In the genomic region with DNA sequence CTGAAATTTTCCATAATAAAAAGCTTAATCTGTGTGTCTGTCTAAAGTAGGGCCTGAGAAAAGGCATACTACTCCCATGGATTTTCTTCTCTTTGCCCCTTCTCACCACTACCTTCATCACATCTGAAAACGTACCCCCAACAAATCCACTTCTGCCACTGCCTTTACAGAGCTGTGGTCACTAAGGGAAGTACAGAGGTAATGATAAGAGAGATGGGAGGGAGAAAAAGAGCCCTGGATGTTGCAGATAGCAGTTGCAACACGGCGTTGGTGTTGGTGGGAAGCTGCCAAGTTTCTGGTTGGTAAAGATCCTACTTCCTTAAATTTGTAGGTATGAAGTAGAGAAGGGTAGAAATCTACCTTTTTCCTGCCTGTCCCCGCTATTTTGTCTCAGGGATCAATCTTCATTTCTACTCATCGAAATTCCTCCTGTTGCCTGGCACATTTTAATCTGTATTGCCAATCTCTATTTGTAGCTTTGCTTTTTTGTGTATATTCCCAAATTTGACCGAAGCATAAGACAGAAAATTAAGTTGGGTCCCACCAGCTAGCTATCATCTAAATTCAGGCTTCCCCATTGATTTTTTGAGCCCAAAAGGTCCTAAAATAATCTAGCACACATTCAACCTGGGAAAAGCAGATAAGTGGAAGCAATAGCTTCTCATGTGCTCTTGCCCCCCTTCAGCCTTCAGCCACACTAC, we compare ENCODE assay signal across 1 cellular context.
TF ChIP-seq lines count a peak whose summit lies in the region.

No MANE protein-coding gene starts in this region.

TF ChIP-seq in K562, 482 proteins besides CTCF, POLR2A, EP300 and RAD21 (continued from another document and continues in another):
- TF ChIP-seq TOE1 (IDR thresholded peaks at IDR 0.05; ENCODE audit: borderline replicate concordance) (peak; percentile 10; the same call in 1 of the 2 replicates), TOE1 (CRISPR knock-in tag; IDR thresholded peaks at IDR 0.05; ENCODE audit: borderline replicate concordance, low read depth) (no peak), MEF2A (IDR thresholded peaks at IDR 0.05; ENCODE audit: control insufficient read depth, low read depth, low read length) (peak; percentile 86), STAT5A (IDR thresholded peaks at IDR 0.05; ENCODE audit: borderline replicate concordance, low read length) (peak; percentile 89), ZNF212 (CRISPR knock-in tag; IDR thresholded peaks at IDR 0.05) (no peak), HCFC1 (IDR thresholded peaks at IDR 0.05; ENCODE audit: low read depth, low read length) (peak; percentile 15; the same call in 1 of the 2 replicates), MED1 (CRISPR knock-in tag; IDR thresholded peaks at IDR 0.05; ENCODE audit: borderline replicate concordance) (no peak), TBP (optimal IDR thresholded peaks at IDR 0.05; ENCODE audit: low read depth, low read length) (no peak), MTA1 (IDR thresholded peaks at IDR 0.05; ENCODE audit: borderline replicate concordance) (peak; percentile 70), HMGXB4 (CRISPR knock-in tag; IDR thresholded peaks at IDR 0.05) (no peak), MTF1 (CRISPR knock-in tag; IDR thresholded peaks at IDR 0.05; ENCODE audit: borderline replicate concordance) (no peak), CHAMP1 (IDR thresholded peaks at IDR 0.05) (peak; percentile 83; the same call in 1 of the 2 replicates), GATAD2A (IDR thresholded peaks at IDR 0.05) (peak; percentile 40; the same call in 1 of the 2 replicates), XRCC5 (IDR thresholded peaks at IDR 0.05; ENCODE audit: low read depth, low read length) (no peak), SETDB1 (IDR thresholded peaks at IDR 0.05; ENCODE audit: low read length) (no peak), NCOA4 (IDR thresholded peaks at IDR 0.05; ENCODE audit: partially characterized antibody) (no peak), SNRNP70 (optimal IDR thresholded peaks at IDR 0.05; ENCODE audit: low read depth, low read length) (no peak), ZKSCAN1 (IDR thresholded peaks at IDR 0.05; ENCODE audit: low read depth, low read length) (no peak), SFPQ (IDR thresholded peaks at IDR 0.05; ENCODE audit: low read depth, low read length) (no peak), BMI1 (IDR thresholded peaks at IDR 0.05; ENCODE audit: low read length) (no peak), OTX1 (CRISPR knock-in tag; IDR thresholded peaks at IDR 0.05) (no peak), POLR3G (IDR thresholded peaks at IDR 0.05; ENCODE audit: extremely low read depth, insufficient read length, insufficient replicate concordance) (no peak), DEAF1 (CRISPR knock-in tag; IDR thresholded peaks at IDR 0.05) (no peak; the same call in 1 of the 2 replicates), ETS1 (conservative IDR thresholded peaks at IDR 0.05; ENCODE audit: control insufficient read depth, low read depth, low read length) (no peak), ZNF75A (CRISPR knock-in tag; IDR thresholded peaks at IDR 0.05) (no peak), ZNF586 (CRISPR knock-in tag; conservative IDR thresholded peaks at IDR 0.05) (no peak)
- TF ChIP-seq, protein P1, sequence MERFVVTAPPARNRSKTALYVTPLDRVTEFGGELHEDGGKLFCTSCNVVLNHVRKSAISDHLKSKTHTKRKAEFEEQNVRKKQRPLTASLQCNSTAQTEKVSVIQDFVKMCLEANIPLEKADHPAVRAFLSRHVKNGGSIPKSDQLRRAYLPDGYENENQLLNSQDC (CRISPR knock-in tag; IDR thresholded peaks at IDR 0.05): no peak
- TF ChIP-seq, protein P2, sequence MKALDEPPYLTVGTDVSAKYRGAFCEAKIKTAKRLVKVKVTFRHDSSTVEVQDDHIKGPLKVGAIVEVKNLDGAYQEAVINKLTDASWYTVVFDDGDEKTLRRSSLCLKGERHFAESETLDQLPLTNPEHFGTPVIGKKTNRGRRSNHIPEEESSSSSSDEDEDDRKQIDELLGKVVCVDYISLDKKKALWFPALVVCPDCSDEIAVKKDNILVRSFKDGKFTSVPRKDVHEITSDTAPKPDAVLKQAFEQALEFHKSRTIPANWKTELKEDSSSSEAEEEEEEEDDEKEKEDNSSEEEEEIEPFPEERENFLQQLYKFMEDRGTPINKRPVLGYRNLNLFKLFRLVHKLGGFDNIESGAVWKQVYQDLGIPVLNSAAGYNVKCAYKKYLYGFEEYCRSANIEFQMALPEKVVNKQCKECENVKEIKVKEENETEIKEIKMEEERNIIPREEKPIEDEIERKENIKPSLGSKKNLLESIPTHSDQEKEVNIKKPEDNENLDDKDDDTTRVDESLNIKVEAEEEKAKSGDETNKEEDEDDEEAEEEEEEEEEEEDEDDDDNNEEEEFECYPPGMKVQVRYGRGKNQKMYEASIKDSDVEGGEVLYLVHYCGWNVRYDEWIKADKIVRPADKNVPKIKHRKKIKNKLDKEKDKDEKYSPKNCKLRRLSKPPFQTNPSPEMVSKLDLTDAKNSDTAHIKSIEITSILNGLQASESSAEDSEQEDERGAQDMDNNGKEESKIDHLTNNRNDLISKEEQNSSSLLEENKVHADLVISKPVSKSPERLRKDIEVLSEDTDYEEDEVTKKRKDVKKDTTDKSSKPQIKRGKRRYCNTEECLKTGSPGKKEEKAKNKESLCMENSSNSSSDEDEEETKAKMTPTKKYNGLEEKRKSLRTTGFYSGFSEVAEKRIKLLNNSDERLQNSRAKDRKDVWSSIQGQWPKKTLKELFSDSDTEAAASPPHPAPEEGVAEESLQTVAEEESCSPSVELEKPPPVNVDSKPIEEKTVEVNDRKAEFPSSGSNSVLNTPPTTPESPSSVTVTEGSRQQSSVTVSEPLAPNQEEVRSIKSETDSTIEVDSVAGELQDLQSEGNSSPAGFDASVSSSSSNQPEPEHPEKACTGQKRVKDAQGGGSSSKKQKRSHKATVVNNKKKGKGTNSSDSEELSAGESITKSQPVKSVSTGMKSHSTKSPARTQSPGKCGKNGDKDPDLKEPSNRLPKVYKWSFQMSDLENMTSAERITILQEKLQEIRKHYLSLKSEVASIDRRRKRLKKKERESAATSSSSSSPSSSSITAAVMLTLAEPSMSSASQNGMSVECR (CRISPR knock-in tag; IDR thresholded peaks at IDR 0.05): no peak
- TF ChIP-seq, protein P3, sequence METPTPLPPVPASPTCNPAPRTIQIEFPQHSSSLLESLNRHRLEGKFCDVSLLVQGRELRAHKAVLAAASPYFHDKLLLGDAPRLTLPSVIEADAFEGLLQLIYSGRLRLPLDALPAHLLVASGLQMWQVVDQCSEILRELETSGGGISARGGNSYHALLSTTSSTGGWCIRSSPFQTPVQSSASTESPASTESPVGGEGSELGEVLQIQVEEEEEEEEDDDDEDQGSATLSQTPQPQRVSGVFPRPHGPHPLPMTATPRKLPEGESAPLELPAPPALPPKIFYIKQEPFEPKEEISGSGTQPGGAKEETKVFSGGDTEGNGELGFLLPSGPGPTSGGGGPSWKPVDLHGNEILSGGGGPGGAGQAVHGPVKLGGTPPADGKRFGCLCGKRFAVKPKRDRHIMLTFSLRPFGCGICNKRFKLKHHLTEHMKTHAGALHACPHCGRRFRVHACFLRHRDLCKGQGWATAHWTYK (CRISPR knock-in tag; IDR thresholded peaks at IDR 0.05): peak; percentile 45; the same call in 1 of the 2 replicates
- TF ChIP-seq, protein P4, sequence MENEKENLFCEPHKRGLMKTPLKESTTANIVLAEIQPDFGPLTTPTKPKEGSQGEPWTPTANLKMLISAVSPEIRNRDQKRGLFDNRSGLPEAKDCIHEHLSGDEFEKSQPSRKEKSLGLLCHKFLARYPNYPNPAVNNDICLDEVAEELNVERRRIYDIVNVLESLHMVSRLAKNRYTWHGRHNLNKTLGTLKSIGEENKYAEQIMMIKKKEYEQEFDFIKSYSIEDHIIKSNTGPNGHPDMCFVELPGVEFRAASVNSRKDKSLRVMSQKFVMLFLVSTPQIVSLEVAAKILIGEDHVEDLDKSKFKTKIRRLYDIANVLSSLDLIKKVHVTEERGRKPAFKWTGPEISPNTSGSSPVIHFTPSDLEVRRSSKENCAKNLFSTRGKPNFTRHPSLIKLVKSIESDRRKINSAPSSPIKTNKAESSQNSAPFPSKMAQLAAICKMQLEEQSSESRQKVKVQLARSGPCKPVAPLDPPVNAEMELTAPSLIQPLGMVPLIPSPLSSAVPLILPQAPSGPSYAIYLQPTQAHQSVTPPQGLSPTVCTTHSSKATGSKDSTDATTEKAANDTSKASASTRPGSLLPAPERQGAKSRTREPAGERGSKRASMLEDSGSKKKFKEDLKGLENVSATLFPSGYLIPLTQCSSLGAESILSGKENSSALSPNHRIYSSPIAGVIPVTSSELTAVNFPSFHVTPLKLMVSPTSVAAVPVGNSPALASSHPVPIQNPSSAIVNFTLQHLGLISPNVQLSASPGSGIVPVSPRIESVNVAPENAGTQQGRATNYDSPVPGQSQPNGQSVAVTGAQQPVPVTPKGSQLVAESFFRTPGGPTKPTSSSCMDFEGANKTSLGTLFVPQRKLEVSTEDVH (IDR thresholded peaks at IDR 0.05; ENCODE audit: low read depth, partially characterized antibody): peak; percentile 16
